In genomic region chr10:71347587-71348395, GRCh38 we compare ENCODE assay signal across 1 cellular context.
TF ChIP-seq lines count a peak whose summit lies in the region.

No MANE protein-coding gene starts in this region.

TF ChIP-seq in HepG2, 621 proteins besides CTCF, POLR2A, EP300 and RAD21 (continued from another document and continues in another):
- TF ChIP-seq, protein P1, sequence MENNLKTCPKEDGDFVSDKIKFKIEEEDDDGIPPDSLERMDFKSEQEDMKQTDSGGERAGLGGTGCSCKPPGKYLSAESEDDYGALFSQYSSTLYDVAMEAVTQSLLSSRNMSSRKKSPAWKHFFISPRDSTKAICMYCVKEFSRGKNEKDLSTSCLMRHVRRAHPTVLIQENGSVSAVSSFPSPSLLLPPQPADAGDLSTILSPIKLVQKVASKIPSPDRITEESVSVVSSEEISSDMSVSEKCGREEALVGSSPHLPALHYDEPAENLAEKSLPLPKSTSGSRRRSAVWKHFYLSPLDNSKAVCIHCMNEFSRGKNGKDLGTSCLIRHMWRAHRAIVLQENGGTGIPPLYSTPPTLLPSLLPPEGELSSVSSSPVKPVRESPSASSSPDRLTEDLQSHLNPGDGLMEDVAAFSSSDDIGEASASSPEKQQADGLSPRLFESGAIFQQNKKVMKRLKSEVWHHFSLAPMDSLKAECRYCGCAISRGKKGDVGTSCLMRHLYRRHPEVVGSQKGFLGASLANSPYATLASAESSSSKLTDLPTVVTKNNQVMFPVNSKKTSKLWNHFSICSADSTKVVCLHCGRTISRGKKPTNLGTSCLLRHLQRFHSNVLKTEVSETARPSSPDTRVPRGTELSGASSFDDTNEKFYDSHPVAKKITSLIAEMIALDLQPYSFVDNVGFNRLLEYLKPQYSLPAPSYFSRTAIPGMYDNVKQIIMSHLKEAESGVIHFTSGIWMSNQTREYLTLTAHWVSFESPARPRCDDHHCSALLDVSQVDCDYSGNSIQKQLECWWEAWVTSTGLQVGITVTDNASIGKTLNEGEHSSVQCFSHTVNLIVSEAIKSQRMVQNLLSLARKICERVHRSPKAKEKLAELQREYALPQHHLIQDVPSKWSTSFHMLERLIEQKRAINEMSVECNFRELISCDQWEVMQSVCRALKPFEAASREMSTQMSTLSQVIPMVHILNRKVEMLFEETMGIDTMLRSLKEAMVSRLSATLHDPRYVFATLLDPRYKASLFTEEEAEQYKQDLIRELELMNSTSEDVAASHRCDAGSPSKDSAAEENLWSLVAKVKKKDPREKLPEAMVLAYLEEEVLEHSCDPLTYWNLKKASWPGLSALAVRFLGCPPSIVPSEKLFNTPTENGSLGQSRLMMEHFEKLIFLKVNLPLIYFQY (CRISPR knock-in tag; IDR thresholded peaks at IDR 0.05; ENCODE audit: borderline replicate concordance): peak; percentile 59; the same call in 1 of the 2 replicates
- TF ChIP-seq XRCC5 (optimal IDR thresholded peaks at IDR 0.05; ENCODE audit: low read length): peak; percentile 77
- no peak for TF ChIP-seq DZIP1 (CRISPR knock-in tag; IDR thresholded peaks at IDR 0.05)
- TF ChIP-seq AHR (CRISPR knock-in tag; IDR thresholded peaks at IDR 0.05): peak; percentile 40; the same call in 1 of the 2 replicates
- TF ChIP-seq ZSCAN21 (CRISPR knock-in tag; IDR thresholded peaks at IDR 0.05; ENCODE audit: borderline replicate concordance): no peak
- peak; percentile 92 for TF ChIP-seq ZNF609 (CRISPR knock-in tag; IDR thresholded peaks at IDR 0.05; ENCODE audit: borderline replicate concordance)
- TF ChIP-seq PCBP2 (optimal IDR thresholded peaks at IDR 0.05; ENCODE audit: low read depth, low read length, poor library complexity, severe bottlenecking): no peak
- TF ChIP-seq, protein P2, sequence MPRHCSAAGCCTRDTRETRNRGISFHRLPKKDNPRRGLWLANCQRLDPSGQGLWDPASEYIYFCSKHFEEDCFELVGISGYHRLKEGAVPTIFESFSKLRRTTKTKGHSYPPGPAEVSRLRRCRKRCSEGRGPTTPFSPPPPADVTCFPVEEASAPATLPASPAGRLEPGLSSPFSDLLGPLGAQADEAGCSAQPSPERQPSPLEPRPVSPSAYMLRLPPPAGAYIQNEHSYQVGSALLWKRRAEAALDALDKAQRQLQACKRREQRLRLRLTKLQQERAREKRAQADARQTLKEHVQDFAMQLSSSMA (CRISPR knock-in tag; IDR thresholded peaks at IDR 0.05): no peak
- TF ChIP-seq GRHL1 (CRISPR knock-in tag; conservative IDR thresholded peaks at IDR 0.05): no peak
- TF ChIP-seq ZNF674 (CRISPR knock-in tag; IDR thresholded peaks at IDR 0.05; ENCODE audit: low read depth): no peak
- no peak for TF ChIP-seq ZNF775 (CRISPR knock-in tag; IDR thresholded peaks at IDR 0.05; ENCODE audit: borderline replicate concordance)
- no peak; the same call in 1 of the 2 replicates for TF ChIP-seq TSC22D2 (CRISPR knock-in tag; IDR thresholded peaks at IDR 0.05; ENCODE audit: borderline replicate concordance)
- TF ChIP-seq RNF2 (conservative IDR thresholded peaks at IDR 0.05; ENCODE audit: low read depth): no peak
- TF ChIP-seq SAP130 (CRISPR knock-in tag; IDR thresholded peaks at IDR 0.05; ENCODE audit: low read depth): peak; percentile 92
- no peak for TF ChIP-seq NR1H2 (CRISPR knock-in tag; IDR thresholded peaks at IDR 0.05; ENCODE audit: borderline replicate concordance, low read depth)
- TF ChIP-seq MLLT10 (CRISPR knock-in tag; IDR thresholded peaks at IDR 0.05): no peak
- TF ChIP-seq PPARG (CRISPR knock-in tag; conservative IDR thresholded peaks at IDR 0.05): peak; percentile 77
- TF ChIP-seq ZFP91 (CRISPR knock-in tag; IDR thresholded peaks at IDR 0.05; ENCODE audit: borderline replicate concordance): peak; percentile 51; the same call in 1 of the 2 replicates
- peak; percentile 44; the same call in 1 of the 2 replicates for TF ChIP-seq ADNP (CRISPR knock-in tag; IDR thresholded peaks at IDR 0.05)
- peak; percentile 87; the same call in 1 of the 2 replicates for TF ChIP-seq TBX2 (CRISPR knock-in tag; IDR thresholded peaks at IDR 0.05; ENCODE audit: borderline replicate concordance)
- TF ChIP-seq ZNF567 (CRISPR knock-in tag; IDR thresholded peaks at IDR 0.05; ENCODE audit: borderline replicate concordance): no peak
- TF ChIP-seq, protein P3, sequence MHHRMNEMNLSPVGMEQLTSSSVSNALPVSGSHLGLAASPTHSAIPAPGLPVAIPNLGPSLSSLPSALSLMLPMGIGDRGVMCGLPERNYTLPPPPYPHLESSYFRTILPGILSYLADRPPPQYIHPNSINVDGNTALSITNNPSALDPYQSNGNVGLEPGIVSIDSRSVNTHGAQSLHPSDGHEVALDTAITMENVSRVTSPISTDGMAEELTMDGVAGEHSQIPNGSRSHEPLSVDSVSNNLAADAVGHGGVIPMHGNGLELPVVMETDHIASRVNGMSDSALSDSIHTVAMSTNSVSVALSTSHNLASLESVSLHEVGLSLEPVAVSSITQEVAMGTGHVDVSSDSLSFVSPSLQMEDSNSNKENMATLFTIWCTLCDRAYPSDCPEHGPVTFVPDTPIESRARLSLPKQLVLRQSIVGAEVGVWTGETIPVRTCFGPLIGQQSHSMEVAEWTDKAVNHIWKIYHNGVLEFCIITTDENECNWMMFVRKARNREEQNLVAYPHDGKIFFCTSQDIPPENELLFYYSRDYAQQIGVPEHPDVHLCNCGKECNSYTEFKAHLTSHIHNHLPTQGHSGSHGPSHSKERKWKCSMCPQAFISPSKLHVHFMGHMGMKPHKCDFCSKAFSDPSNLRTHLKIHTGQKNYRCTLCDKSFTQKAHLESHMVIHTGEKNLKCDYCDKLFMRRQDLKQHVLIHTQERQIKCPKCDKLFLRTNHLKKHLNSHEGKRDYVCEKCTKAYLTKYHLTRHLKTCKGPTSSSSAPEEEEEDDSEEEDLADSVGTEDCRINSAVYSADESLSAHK (CRISPR knock-in tag; IDR thresholded peaks at IDR 0.05; ENCODE audit: borderline replicate concordance): no peak
- no peak for TF ChIP-seq SRSF9 (IDR thresholded peaks at IDR 0.05; ENCODE audit: borderline replicate concordance, insufficient read depth, low read depth, low read length, poor library complexity, severe bottlenecking)
- TF ChIP-seq ZNF672 (CRISPR knock-in tag; IDR thresholded peaks at IDR 0.05): no peak
- TF ChIP-seq CREB1 (IDR thresholded peaks at IDR 0.05): no peak
- TF ChIP-seq CREB1 (CRISPR knock-in tag; IDR thresholded peaks at IDR 0.05): no peak; the same call in 1 of the 2 replicates
- no peak; the same call in 1 of the 2 replicates for TF ChIP-seq ZNF451 (CRISPR knock-in tag; IDR thresholded peaks at IDR 0.05)
- no peak for TF ChIP-seq DNMT1 (CRISPR knock-in tag; IDR thresholded peaks at IDR 0.05)
- TF ChIP-seq ZNF431 (CRISPR knock-in tag; IDR thresholded peaks at IDR 0.05; ENCODE audit: borderline replicate concordance, low read depth): 0 out of 2 replicates have a peak, but pooled peaks have one; percentile 21
- TF ChIP-seq ZNF468 (CRISPR knock-in tag; IDR thresholded peaks at IDR 0.05): no peak
- TF ChIP-seq DMTF1 (CRISPR knock-in tag; IDR thresholded peaks at IDR 0.05): no peak
- TF ChIP-seq ZNF460 (CRISPR knock-in tag; IDR thresholded peaks at IDR 0.05; ENCODE audit: borderline replicate concordance): no peak
- peak; percentile 58 for TF ChIP-seq SRSF1 (optimal IDR thresholded peaks at IDR 0.05; ENCODE audit: low read depth, low read length)
- TF ChIP-seq ZNF3 (CRISPR knock-in tag; IDR thresholded peaks at IDR 0.05): peak; percentile 43; the same call in 1 of the 2 replicates
- TF ChIP-seq KLF9 (CRISPR knock-in tag; IDR thresholded peaks at IDR 0.05; ENCODE audit: low read depth): no peak
- no peak for TF ChIP-seq ATRX (CRISPR knock-in tag; IDR thresholded peaks at IDR 0.05; ENCODE audit: borderline replicate concordance)
- TF ChIP-seq, protein P4, sequence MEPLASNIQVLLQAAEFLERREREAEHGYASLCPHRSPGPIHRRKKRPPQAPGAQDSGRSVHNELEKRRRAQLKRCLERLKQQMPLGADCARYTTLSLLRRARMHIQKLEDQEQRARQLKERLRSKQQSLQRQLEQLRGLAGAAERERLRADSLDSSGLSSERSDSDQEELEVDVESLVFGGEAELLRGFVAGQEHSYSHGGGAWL (CRISPR knock-in tag; IDR thresholded peaks at IDR 0.05): no peak
- no peak for TF ChIP-seq TBX3 (IDR thresholded peaks at IDR 0.05; ENCODE audit: borderline replicate concordance)
- peak; percentile 75 for TF ChIP-seq ELF1 (CRISPR knock-in tag; IDR thresholded peaks at IDR 0.05)
